In the genomic region with DNA sequence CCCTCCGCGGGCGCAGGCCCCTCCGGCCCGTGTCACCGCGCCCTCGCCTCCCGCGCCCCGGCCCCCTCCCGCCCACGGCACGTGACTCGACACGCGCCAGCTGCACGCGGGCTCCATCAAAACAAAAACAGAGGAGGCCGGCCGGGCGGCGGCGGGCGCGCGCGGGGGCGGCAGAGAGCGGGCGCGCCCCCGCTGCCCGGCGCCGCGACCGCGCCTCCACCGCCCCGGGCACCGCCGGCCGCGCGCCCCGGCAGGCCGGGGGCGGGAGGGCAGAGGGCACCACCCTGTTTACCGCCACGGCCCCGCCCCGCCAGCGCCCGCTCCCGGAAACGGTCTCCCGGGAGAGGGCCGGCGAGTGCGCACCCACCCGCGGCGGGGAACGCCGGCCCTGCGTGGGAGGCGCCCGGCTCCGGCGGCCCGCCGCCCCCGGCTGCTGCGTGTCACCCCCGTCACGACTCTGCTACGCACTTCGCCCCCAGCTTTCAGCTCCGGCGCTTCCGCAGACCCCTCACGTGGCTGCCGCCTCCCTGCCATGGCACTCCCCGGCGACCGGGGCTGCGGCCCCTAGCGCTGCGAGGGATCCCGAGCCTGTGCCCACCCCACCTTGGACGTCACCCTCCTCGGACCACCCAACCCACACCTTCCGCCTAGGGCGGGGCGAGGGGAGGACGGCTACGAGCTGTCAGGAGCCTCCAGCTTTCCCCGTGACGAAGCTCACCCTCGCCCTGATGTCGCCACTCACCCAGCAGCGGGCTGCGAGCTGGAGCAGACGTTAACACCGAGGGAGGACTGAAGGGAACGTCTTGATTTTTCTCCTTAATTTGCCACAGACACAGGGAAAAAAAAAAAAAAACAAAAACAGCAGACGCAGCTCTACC, we compare ENCODE assay signal across 8 cellular contexts.
A peak's percentile ranks its signal among the peaks of the same experiment; 100 is the strongest.
DNase-seq lines count a peak whose midpoint lies in the region; ATAC-seq and TF ChIP-seq lines count a peak whose summit lies in the region.

No MANE protein-coding gene starts in this region.

- TF ChIP-seq CTCF in 22Rv1 (IDR thresholded peaks at IDR 0.05): no peak

- peaks cover 57% of the 10 kb centered on the region for H3K4me1 Mint-ChIP-seq in activated CD4-positive, alpha-beta memory T cell treated with anti-CD3 and anti-CD28 coated beads, Interleukin-2, amount 10 ng/mL, durations not matched to agents 7 days and 5 days

- no peaks in the 10 kb centered on the region for H3K9me3 ChIP-seq in ectodermal cell (ENCODE audit: control insufficient read depth, low read length)

- peaks cover 65% of the 10 kb centered on the region for H3K36me3 Mint-ChIP-seq in activated CD4-positive, alpha-beta memory T cell treated with anti-CD3 and anti-CD28 coated beads, Interleukin-2, amount 10 ng/mL, durations not matched to agents 7 days and 5 days (ENCODE audit: low read depth)

- POLR2A ChIA-PET in activated CD4-positive, alpha-beta memory T cell treated with anti-CD3 and anti-CD28 coated beads, Interleukin-2, amount 10 ng/mL, durations not matched to agents 7 days and 5 days (lab: Charles Lee): interaction anchor here (0.9 to 9.8 kb wide), 17 partner anchors 9 to 319 kb away, joined by 3 to 247 read pairs (median 5); a partner anchor contains a TSS

- peak overlapping the region; percentile 98 for H3K27ac Mint-ChIP-seq in activated CD4-positive, alpha-beta memory T cell treated with anti-CD3 and anti-CD28 coated beads, Interleukin-2, amount 10 ng/mL, durations not matched to agents 7 days and 5 days

- H3K4me3 ChIP-seq in ectodermal cell (ENCODE audit: insufficient read depth, low read depth, low read length): peak overlapping the region; percentile 64

- 0% methylated on average over 108 of the region's 108 CpGs for WGBS in ectodermal cell, 2 experiments

- no peaks in the 10 kb centered on the region for H3K9me3 Mint-ChIP-seq in activated CD4-positive, alpha-beta memory T cell treated with anti-CD3 and anti-CD28 coated beads, Interleukin-2, amount 10 ng/mL, durations not matched to agents 7 days and 5 days

- ATAC-seq in GM18502 (IDR thresholded peaks at IDR 0.05; ENCODE audit: poor library complexity, unreplicated experiment): peak; percentile 40
- ATAC-seq in HG02973 (IDR thresholded peaks at IDR 0.05; ENCODE audit: unreplicated experiment): peak; percentile 28

- no peaks in the 10 kb centered on the region for H3K27me3 Mint-ChIP-seq in activated CD4-positive, alpha-beta memory T cell treated with anti-CD3 and anti-CD28 coated beads, Interleukin-2, amount 10 ng/mL, durations not matched to agents 7 days and 5 days

- CTCF ChIA-PET in activated CD4-positive, alpha-beta memory T cell treated with anti-CD3 and anti-CD28 coated beads, Interleukin-2, amount 10 ng/mL, durations not matched to agents 7 days and 5 days (lab: Charles Lee): interaction anchor here (0.5 to 1.8 kb wide), 16 partner anchors 10 to 406 kb away, joined by 3 to 7 read pairs (median 4); no protein-coding TSS in a partner anchor

- peak overlapping the region; percentile 98 for H3K4me3 Mint-ChIP-seq in activated CD4-positive, alpha-beta memory T cell treated with anti-CD3 and anti-CD28 coated beads, Interleukin-2, amount 10 ng/mL, durations not matched to agents 7 days and 5 days

- DNase-seq in NCI-H345 treated with DMSO at 0.1 percent for 48 hours (lab: John Stamatoyannopoulos, UW; ENCODE audit: unreplicated experiment) (peak; percentile 47), medulla oblongata (ENCODE audit: extremely low spot score) (peak; percentile 82)
- peak; percentile 78 for DNase-seq in activated CD4-positive, alpha-beta memory T cell treated with anti-CD3 and anti-CD28 coated beads, Interleukin-2, amount 10 ng/mL, durations not matched to agents 7 days and 5 days
- peak; percentile 63 for DNase-seq in stimulated activated CD8-positive, alpha-beta memory T cell treated with anti-CD3 and anti-CD28 coated beads, Interleukin-12 subunit alpha, Interleukin-12 subunit beta, amount 100 ng/mL, for 1 hour (ENCODE audit: low read depth)

- H3K36me3 ChIP-seq in ectodermal cell (ENCODE audit: control insufficient read depth, insufficient read depth, low read length): no peaks in the 10 kb centered on the region

- H3K4me1 ChIP-seq in ectodermal cell (ENCODE audit: control insufficient read depth, insufficient read depth, low read length): peaks cover 20% of the 10 kb centered on the region

- H3K27ac ChIP-seq in 22Rv1 (peak overlapping the region; percentile 85), ectodermal cell (ENCODE audit: insufficient read depth, low read depth, low read length, poor library complexity, severe bottlenecking) (no peak overlapping the region)

- peaks cover 55% of the 10 kb centered on the region for H3K27me3 ChIP-seq in ectodermal cell (ENCODE audit: control insufficient read depth, insufficient read depth, low read length, poor library complexity, severe bottlenecking)
